In genomic region chr1:236066828-236067386, GRCh38 we compare ENCODE assay signal across 8 cellular contexts. TPM values are rescaled to one million over a fixed set of nuclear protein-coding genes. Genes with fewer than 3 reads are reported as not detected.
A peak's percentile ranks its signal among the peaks of the same experiment; 100 is the strongest.
DNase-seq lines count a peak whose midpoint lies in the region; ATAC-seq and TF ChIP-seq lines count a peak whose summit lies in the region.

No MANE protein-coding gene starts in this region.

- peak; percentile 87 for ATAC-seq in CD4-positive, alpha-beta T cell (ENCODE audit: poor library complexity)
- ATAC-seq in GM21526 (IDR thresholded peaks at IDR 0.05; ENCODE audit: low FRiP score, unreplicated experiment), result peak; percentile 86

- POLR2A ChIA-PET in CD4-positive, alpha-beta T cell (lab: Charles Lee), result no interaction called here

- no peaks in the 10 kb centered on the region for H3K36me3 Mint-ChIP-seq in CD4-positive, alpha-beta T cell (ENCODE audit: low read depth)

- no peak for TF ChIP-seq CTCF in CD4-positive, alpha-beta T cell (IDR thresholded peaks at IDR 0.05)
- no peak for TF ChIP-seq CTCF in foreskin fibroblast (IDR thresholded peaks at IDR 0.05; ENCODE audit: low read depth, low read length)

- CTCF ChIA-PET in CD4-positive, alpha-beta T cell (lab: Charles Lee), result interaction anchor here (1.4 kb wide), 2 partner anchors 68 to 95 kb away, joined by 4 to 5 read pairs; no protein-coding TSS in a partner anchor

- no peak overlapping the region for H3K27ac ChIP-seq in CD4-positive, alpha-beta T cell (ENCODE audit: low read depth, low read length)

- intact Hi-C loops in CD4-positive, alpha-beta T cell (cut with DNase I, micrococcal nuclease), result no loop called here

- H3K27me3 Mint-ChIP-seq in CD4-positive, alpha-beta T cell, result peaks cover 47% of the 10 kb centered on the region

- no peaks in the 10 kb centered on the region for H3K9me3 Mint-ChIP-seq in CD4-positive, alpha-beta T cell

- H3K27ac Mint-ChIP-seq in CD4-positive, alpha-beta T cell, result no peak overlapping the region

- DNase-seq in CD4-positive, alpha-beta T cell, result peak; percentile 30 to 61 (median 44)
- DNase-seq in Kasumi-1 (lab: John Stamatoyannopoulos, UW) (peak; percentile 83 to 89), activated T-cell treated with anti-CD3 and anti-CD28 coated beads for 24 hours (ENCODE audit: low read depth) (peak; percentile 54), hepatic stellate cell (ENCODE audit: low spot score) (peak; percentile 65), foreskin fibroblast (no peak), dermis blood vessel endothelial cell (no peak)
- peak; percentile 43 for DNase-seq in stimulated activated CD8-positive, alpha-beta memory T cell treated with anti-CD3 and anti-CD28 coated beads, Interleukin-15, amount 100 ng/mL, for 1 hour (ENCODE audit: low read depth)

- peaks cover 7% of the 10 kb centered on the region for H3K9me3 ChIP-seq in CD4-positive, alpha-beta T cell (ENCODE audit: control insufficient read depth, low read length)

- peaks cover 20% of the 10 kb centered on the region for H3K4me1 Mint-ChIP-seq in CD4-positive, alpha-beta T cell (ENCODE audit: low read depth)

- H3K4me3 Mint-ChIP-seq in CD4-positive, alpha-beta T cell, result peak overlapping the region; percentile 45

- peaks cover 33% of the 10 kb centered on the region for H3K27me3 ChIP-seq in CD4-positive, alpha-beta T cell (ENCODE audit: control insufficient read depth, insufficient read depth, low read length)

- H3K4me3 ChIP-seq in foreskin fibroblast (ENCODE audit: low read depth in 1 of 2, low read length in 2 of 2), result no peak overlapping the region

RNA-seq across cellular contexts. Expression of gene NID1, which starts 2.0 kb away (rescaled TPM):
- under 1 TPM; 0.03 to 0.08 TPM for total RNA-seq in CD4-positive, alpha-beta T cell
- total RNA-seq in dermis blood vessel endothelial cell, result 196 and 425 TPM in 2 replicates

Comparison
In these comparisons a context has a peak if more than half of its experiments do, and no peak if none do; other contexts are left out.
1. DNase-seq: peak in CD4-positive, alpha-beta T cell (10 of 10), Kasumi-1 (2 of 2), activated T-cell treated with anti-CD3 and anti-CD28 coated beads for 24 hours (single experiment), hepatic stellate cell (single experiment) and stimulated activated CD8-positive, alpha-beta memory T cell treated with anti-CD3 and anti-CD28 coated beads, Interleukin-15, amount 100 ng/mL, for 1 hour (single experiment); none in foreskin fibroblast (0 of 2) and dermis blood vessel endothelial cell (single experiment).
2. RNA of gene NID1, which starts 2.0 kb away (total RNA-seq): 196 to 425 TPM in dermis blood vessel endothelial cell; 0.03 to 0.08 TPM in CD4-positive, alpha-beta T cell; every median in the first group is over 100 times any median in the second.